In genomic region chr17:30599424-30600061, GRCh38 we compare ENCODE assay signal across 9 cellular contexts.
A peak's percentile ranks its signal among the peaks of the same experiment; 100 is the strongest.
DNase-seq lines count a peak whose midpoint lies in the region; ATAC-seq and TF ChIP-seq lines count a peak whose summit lies in the region.
"Had no signal": no experiment of that assay in that cellular context is flagged by ENCODE, and none has a peak within 500 bp of the region (broad histone marks: within the 10 kb centered on the region; RNA-seq: fewer than 3 reads in every experiment).

No MANE protein-coding gene starts in this region.

- no peaks in the 10 kb centered on the region for H3K27me3 Mint-ChIP-seq in CD8-positive, alpha-beta memory T cell
- H3K27me3 Mint-ChIP-seq in natural killer cell treated with Interleukin-12 subunit alpha and Interleukin-12 subunit beta and Interleukin-15 and Interleukin-18, amount 100 ng/mL, for 72 hours, result no peaks in the 10 kb centered on the region

- no peak for ATAC-seq in natural killer cell treated with Interleukin-12 subunit alpha and Interleukin-12 subunit beta and Interleukin-15 and Interleukin-18, amount 100 ng/mL, for 72 hours
- ATAC-seq in HG03460 (IDR thresholded peaks at IDR 0.05; ENCODE audit: unreplicated experiment), result no peak
- no peak for ATAC-seq in HG02798 (IDR thresholded peaks at IDR 0.05; ENCODE audit: poor library complexity, unreplicated experiment)
- no peak for ATAC-seq in HG03571 (IDR thresholded peaks at IDR 0.05; ENCODE audit: unreplicated experiment)
- ATAC-seq: K562 had no signal

- POLR2A ChIA-PET in CD8-positive, alpha-beta memory T cell (lab: Charles Lee), result no interaction called here

- peaks cover 0 to 4% (median 0%) of the 10 kb centered on the region in 5 donors for H3K9me3 Mint-ChIP-seq in CD8-positive, alpha-beta memory T cell
- H3K9me3 Mint-ChIP-seq in natural killer cell treated with Interleukin-12 subunit alpha and Interleukin-12 subunit beta and Interleukin-15 and Interleukin-18, amount 100 ng/mL, for 72 hours, result no peaks in the 10 kb centered on the region

- CTCF ChIA-PET in CD8-positive, alpha-beta memory T cell (lab: Charles Lee), result no interaction called here

- H3K4me3 ChIP-seq in CD8-positive, alpha-beta memory T cell (ENCODE audit: low read length), result peak overlapping the region; percentile 75
- peak overlapping the region; percentile 90 for H3K4me3 ChIP-seq in coronary artery
- H3K4me3 ChIP-seq: K562 had no signal

- no peaks in the 10 kb centered on the region for H3K4me1 ChIP-seq in CD8-positive, alpha-beta memory T cell (ENCODE audit: insufficient read depth, low read length)

- H3K4me3 Mint-ChIP-seq in CD8-positive, alpha-beta memory T cell, result peak overlapping the region; percentile 83 to 99 (median 97)
- H3K4me3 Mint-ChIP-seq in natural killer cell treated with Interleukin-12 subunit alpha and Interleukin-12 subunit beta and Interleukin-15 and Interleukin-18, amount 100 ng/mL, for 72 hours, result peak overlapping the region; percentile 93

- H3K27ac Mint-ChIP-seq in CD8-positive, alpha-beta memory T cell, result peak overlapping the region in 7 of 8 donors; percentile 45 to 95 (median 71)
- H3K27ac Mint-ChIP-seq in natural killer cell treated with Interleukin-12 subunit alpha and Interleukin-12 subunit beta and Interleukin-15 and Interleukin-18, amount 100 ng/mL, for 72 hours, result peak overlapping the region; percentile 80 to 84

- peaks cover 20 to 24% (median 21%) of the 10 kb centered on the region in 3 donors for H3K4me1 Mint-ChIP-seq in CD8-positive, alpha-beta memory T cell
- peaks cover 7 to 8% of the 10 kb centered on the region in 2 donors for H3K4me1 Mint-ChIP-seq in natural killer cell treated with Interleukin-12 subunit alpha and Interleukin-12 subunit beta and Interleukin-15 and Interleukin-18, amount 100 ng/mL, for 72 hours (ENCODE audit: low read depth in 2 of 2)

- TF ChIP-seq CTCF in coronary artery (IDR thresholded peaks at IDR 0.05), result no peak

- H3K27me3 ChIP-seq in CD8-positive, alpha-beta memory T cell (ENCODE audit: insufficient read depth, low read length, poor library complexity, severe bottlenecking), result no peaks in the 10 kb centered on the region

- no peak for DNase-seq in CD8-positive, alpha-beta memory T cell
- DNase-seq in coronary artery (ENCODE audit: low spot score) (no peak), NCI-H1694 treated with DMSO at 0.1 percent for 48 hours (lab: John Stamatoyannopoulos, UW) (no peak)
- no peak for DNase-seq in natural killer cell treated with Interleukin-12 subunit alpha and Interleukin-12 subunit beta and Interleukin-15 and Interleukin-18, amount 100 ng/mL, for 72 hours (ENCODE audit: low spot score)

- no peak overlapping the region for H3K27ac ChIP-seq in CD8-positive, alpha-beta memory T cell (ENCODE audit: low read depth, low read length)
- H3K27ac ChIP-seq in KOPT-K1 (ENCODE audit: low read depth, low read length, poor library complexity, severe bottlenecking) (peak overlapping the region; percentile 77), coronary artery (peak overlapping the region; percentile 92 to 97)

- peaks cover 0 to 6% (median 0%) of the 10 kb centered on the region in 3 donors for H3K36me3 Mint-ChIP-seq in CD8-positive, alpha-beta memory T cell
- H3K36me3 Mint-ChIP-seq in natural killer cell treated with Interleukin-12 subunit alpha and Interleukin-12 subunit beta and Interleukin-15 and Interleukin-18, amount 100 ng/mL, for 72 hours, result no peaks in the 10 kb centered on the region

- no peaks in the 10 kb centered on the region for H3K9me3 ChIP-seq in CD8-positive, alpha-beta memory T cell (ENCODE audit: low read length)
- peaks cover 9% of the 10 kb centered on the region for H3K9me3 ChIP-seq in KOPT-K1 (ENCODE audit: insufficient read depth, low read length, poor library complexity, severe bottlenecking)

- H3K36me3 ChIP-seq in CD8-positive, alpha-beta memory T cell (ENCODE audit: insufficient read depth, low read length), result no peaks in the 10 kb centered on the region
- no peaks in the 10 kb centered on the region for H3K36me3 ChIP-seq in KOPT-K1 (ENCODE audit: insufficient read depth, low read length)
